8 cellular contexts compared by ENCODE assay signal in the genomic region with DNA sequence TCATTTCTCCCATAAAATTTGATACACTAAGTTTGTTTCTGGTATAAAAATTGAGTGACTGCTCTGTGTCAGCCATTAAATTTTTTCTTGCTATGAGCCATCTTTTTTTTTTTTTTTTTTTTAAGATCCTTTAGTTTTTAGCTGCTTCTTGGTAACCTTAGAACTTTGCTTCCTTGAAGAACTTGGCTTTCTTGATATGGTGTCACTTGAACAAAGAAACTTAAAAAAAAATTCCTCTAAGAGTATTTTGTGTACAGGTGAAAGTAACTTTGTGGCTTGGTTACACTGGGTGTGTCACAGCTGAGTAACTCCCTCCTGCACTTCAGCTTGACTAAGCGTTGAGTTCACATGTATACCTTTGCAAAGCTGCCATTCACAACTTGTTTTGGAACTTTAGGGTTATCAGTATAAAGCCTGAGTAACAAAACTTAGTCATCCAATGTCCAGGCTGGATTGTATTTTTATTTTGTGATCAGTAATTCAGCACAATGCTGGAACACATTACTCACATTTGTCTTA. TPM values are rescaled to one million over a fixed set of nuclear protein-coding genes. Genes with fewer than 3 reads are reported as not detected.
DNase-seq lines count a peak whose midpoint lies in the region; FAIRE-seq and TF ChIP-seq lines count a peak whose summit lies in the region.

No MANE protein-coding gene starts in this region.

- no peaks in the 10 kb centered on the region for H3K27me3 ChIP-seq in GM23248 (replicated peaks; ENCODE audit: insufficient read depth)
- no peaks in the 10 kb centered on the region for H3K27me3 ChIP-seq in breast epithelium
- H3K27me3 ChIP-seq in muscle layer of colon (ENCODE audit: control insufficient read depth in 1 of 2, insufficient read depth in 2 of 2, low read length in 2 of 2), result no peaks in the 10 kb centered on the region

- peaks cover 95% of the 10 kb centered on the region for H3K79me2 ChIP-seq in GM23248 (ENCODE audit: insufficient read depth)

- H3K4me1 ChIP-seq in GM23248 (ENCODE audit: insufficient read depth) (peaks cover 71% of the 10 kb centered on the region), breast epithelium (peaks cover 0 to 31% of the 10 kb centered on the region in 2 donors), muscle layer of colon (ENCODE audit: insufficient read depth, low read length) (peaks cover 66% of the 10 kb centered on the region)

- H3K4me3 ChIP-seq in GM23248, result peak overlapping the region; percentile 89
- peak overlapping the region in 2 of 3 donors; percentile 30 to 62 for H3K4me3 ChIP-seq in breast epithelium
- H3K4me3 ChIP-seq in muscle layer of colon (ENCODE audit: low read depth in 1 of 2, low read length in 2 of 2), result peak overlapping the region in 1 of 2 donors; percentile 29

- peaks cover 92% of the 10 kb centered on the region for H3F3A ChIP-seq in GM23248 (ENCODE audit: insufficient read depth)

- no peak overlapping the region for H2AFZ ChIP-seq in GM23248

- in situ Hi-C loops in GM23248 (cut with MboI), result loop anchor here (10.0 kb wide), 1 partner anchor 102 kb away; no protein-coding TSS in a partner anchor

- H3K27ac ChIP-seq in GM23248 (peak overlapping the region; percentile 98), breast epithelium (peak overlapping the region; percentile 97 to 99), muscle layer of colon (ENCODE audit: low read depth, low read length) (peak overlapping the region; percentile 91)

- peak overlapping the region; percentile 99 for H3K9ac ChIP-seq in GM23248
- H3K9ac ChIP-seq in muscle layer of colon (ENCODE audit: low read length), result peak overlapping the region; percentile 38

- H3K9me2 ChIP-seq in GM23248 (ENCODE audit: insufficient read depth), result no peaks in the 10 kb centered on the region

- DNase-seq in GM12892 (ENCODE audit: insufficient read length) (no peak), GM23248 (peak; percentile 72), OCI-M1 (lab: John Stamatoyannopoulos, UW) (peak; percentile 54), breast epithelium (ENCODE audit: low spot score in 2 of 2) (no peak), NCI-H2227 (lab: John Stamatoyannopoulos, UW; ENCODE audit: unreplicated experiment) (no peak), cerebellar cortex (ENCODE audit: low spot score) (no peak), SHP77 treated with DMSO at 0.1 percent for 48 hours (lab: John Stamatoyannopoulos, UW) (no peak)

- WGBS in GM23248 (ENCODE audit: low coverage in 1 of 2, low lambda C conversion rate in 2 of 2, missing lambda C conversion rate in 2 of 2), 2 experiments, result 11 to 12% methylated on average over 1 of the region's 1 CpG

- peak; percentile 70 for FAIRE-seq in GM12892 (lab: Jason Lieb, UNC)

- no peaks in the 10 kb centered on the region for H4K20me1 ChIP-seq in GM23248 (ENCODE audit: insufficient read depth)

- TF ChIP-seq CTCF in breast epithelium (IDR thresholded peaks at IDR 0.05), result no peak

- H3K9me3 ChIP-seq in GM23248 (ENCODE audit: low read depth) (no peaks in the 10 kb centered on the region), breast epithelium (no peaks in the 10 kb centered on the region), muscle layer of colon (ENCODE audit: low read length) (no peaks in the 10 kb centered on the region)

- H3K4me2 ChIP-seq in GM23248 (ENCODE audit: unreplicated experiment), result peak overlapping the region; percentile 100

- intact Hi-C loops in breast epithelium (cut with DNase I; ENCODE audit: low total_unique reads), result loop anchor here (10.0 kb wide), 1 partner anchor 882 kb away; no protein-coding TSS in a partner anchor

- H3K36me3 ChIP-seq in GM23248 (ENCODE audit: low read depth) (peaks cover 14% of the 10 kb centered on the region), breast epithelium (no peaks in the 10 kb centered on the region), muscle layer of colon (ENCODE audit: insufficient read depth, low read length) (peaks cover 5% of the 10 kb centered on the region)

- TF ChIP-seq POLR2A in GM12892 (IDR thresholded peaks at IDR 0.05; ENCODE audit: low read depth, low read length), result no peak
- TF ChIP-seq POLR2A in breast epithelium (IDR thresholded peaks at IDR 0.05), result no peak

RNA-seq across cellular contexts. Expression of a gene that starts 6.5 kb away (rescaled TPM):
- polyA plus RNA-seq in GM12892 (2012; ENCODE audit: missing spikeins), result 66.6 TPM
- 39.0 and 54.4 TPM in 2 replicates for total RNA-seq in GM23248 (2014; rRNA removed; shearing (Covaris generic))
- polyA plus RNA-seq in GM23248 (2016; fragmentation: Nextera tagmentation; extraction: Ambion mirVana), result 36.5 and 37.0 TPM in 2 replicates
- total RNA-seq in breast epithelium, result 100 to 1,000 TPM; 137 to 215 (median 197) TPM

Comparison
In these comparisons a context has a peak if more than half of its experiments do, and no peak if none do; other contexts are left out.
1. DNase-seq: peak in GM23248 (single experiment) and OCI-M1 (single experiment); none in GM12892 (single experiment), breast epithelium (0 of 2), NCI-H2227 (single experiment), cerebellar cortex (single experiment) and SHP77 treated with DMSO at 0.1 percent for 48 hours (single experiment).
2. Peak in every context shown above with its lines, with median percentiles within 50 percentile points of each other: H3K27ac ChIP-seq.